8 cellular contexts compared by ENCODE assay signal in the genomic region with DNA sequence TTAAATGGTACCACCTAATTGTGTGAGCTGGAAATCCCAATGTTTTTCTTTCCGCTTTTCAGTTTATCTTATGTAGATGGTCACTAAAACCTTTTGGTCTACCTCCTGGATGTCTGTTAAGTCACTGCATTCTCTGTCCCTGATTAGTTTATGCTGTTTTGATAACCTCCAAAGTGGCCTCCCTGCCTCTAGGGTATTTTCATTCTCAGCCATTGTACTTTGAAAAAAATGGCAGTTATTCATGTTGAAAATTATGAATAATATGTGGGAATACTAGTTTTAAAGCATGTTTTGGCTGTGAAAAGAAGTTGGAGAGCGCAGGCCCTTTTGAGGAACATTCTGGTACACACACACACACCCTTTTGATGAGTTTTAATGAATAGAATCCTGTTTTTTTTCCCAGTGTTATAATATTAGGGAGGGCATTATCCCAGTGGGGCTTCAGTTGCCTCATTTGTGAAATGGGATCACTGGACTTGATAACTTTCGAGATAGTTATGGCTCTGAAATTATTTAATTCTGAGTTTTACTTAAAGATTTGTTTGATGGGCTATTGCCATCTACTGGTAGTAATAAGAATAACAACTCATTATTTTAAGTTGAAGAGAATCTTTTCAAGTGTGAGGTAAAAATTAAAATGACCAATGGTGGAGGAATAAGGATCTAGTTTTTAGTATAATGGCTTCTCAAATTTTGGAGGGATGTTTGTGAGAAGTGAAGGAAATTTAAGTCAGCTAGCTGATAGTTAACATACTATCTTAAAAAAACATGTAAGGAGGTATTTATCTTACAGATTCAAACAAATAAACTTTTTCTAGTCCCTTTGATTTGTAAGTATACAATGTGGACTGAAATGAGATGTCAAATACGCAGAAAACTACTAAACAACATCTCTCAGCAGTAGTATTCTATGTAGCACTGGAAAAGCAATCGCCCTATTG. TPM values are rescaled to one million over a fixed set of nuclear protein-coding genes. Genes with fewer than 3 reads are reported as not detected.
DNase-seq lines count a peak whose midpoint lies in the region; ATAC-seq, FAIRE-seq and TF ChIP-seq lines count a peak whose summit lies in the region.

No MANE protein-coding gene starts in this region.

- no peak overlapping the region for H3K4me3 ChIP-seq in spleen

- intact Hi-C loops in spleen (cut with DNase I; ENCODE audit: low total_unique reads): loop anchor here (5.0 kb wide), 1 partner anchor 231 kb away; no protein-coding TSS in a partner anchor

- TF ChIP-seq CTCF in spleen (IDR thresholded peaks at IDR 0.05 in 8 of 11, conservative IDR thresholded peaks at IDR 0.05 in 3 of 11): peak; percentile 18 to 74 (median 58)

- H3K9me3 ChIP-seq in spleen: no peaks in the 10 kb centered on the region

- H3K4me1 ChIP-seq in spleen: peaks cover 22 to 72% (median 46%) of the 10 kb centered on the region in 6 donors

- no peaks in the 10 kb centered on the region for H3K27me3 ChIP-seq in spleen (replicated peaks in 1 of 7)

- 70 to 77% (median 71%) methylated on average over 5 of the region's 5 CpGs for WGBS in spleen, 5 donors

- ATAC-seq in GM18909 (IDR thresholded peaks at IDR 0.05; ENCODE audit: poor library complexity, unreplicated experiment) (no peak), HG03095 (IDR thresholded peaks at IDR 0.05; ENCODE audit: unreplicated experiment) (no peak), HG02973 (IDR thresholded peaks at IDR 0.05; ENCODE audit: unreplicated experiment) (no peak)

- FAIRE-seq in frontal cortex (lab: Jason Lieb, UNC): peak; percentile 80

- peak; percentile 46 for DNase-seq in COLO829 (ENCODE audit: low spot score)
- peak; percentile 52 for DNase-seq in HT-29 (ENCODE audit: low spot score)
- DNase-seq in SKM-1 (lab: John Stamatoyannopoulos, UW; ENCODE audit: unreplicated experiment): peak; percentile 15
- peak; percentile 22 to 36 for DNase-seq in frontal cortex (ENCODE audit: low spot score in 2 of 2)
- DNase-seq in spleen: no peak

- H3K36me3 ChIP-seq in spleen: peaks cover 0 to 21% (median 5%) of the 10 kb centered on the region in 6 donors

- H3K27ac ChIP-seq in spleen: no peak overlapping the region

- no peak for TF ChIP-seq POLR2A in spleen (IDR thresholded peaks at IDR 0.05)

RNA-seq across cellular contexts. Expression of gene FDX1, which starts 3.9 kb away (rescaled TPM):
- 5.3 and 7.5 TPM in 2 replicates for total RNA-seq in HT-29 (2014; rRNA removed; shearing (Covaris generic))
- total RNA-seq in frontal cortex (15.9 TPM), spleen (10 to 100 TPM; 10.0 to 15.7 (median 10.4) TPM)
- polyA plus RNA-seq in spleen: 10 to 100 TPM in 1 of 3 donors, 1 to 10 TPM in 2; 7.9 to 12.0 (median 9.4) TPM
